ENCODE assay signal across 26 cellular contexts in genomic region chr20:17706632-17707031, GRCh38. TPM values are rescaled to one million over a fixed set of nuclear protein-coding genes. Genes with fewer than 3 reads are reported as not detected.
DNase-seq lines count a peak whose midpoint lies in the region; ATAC-seq and TF ChIP-seq lines count a peak whose summit lies in the region.
"Had no signal": no experiment of that assay in that cellular context is flagged by ENCODE, and none has a peak within 500 bp of the region (broad histone marks: within the 10 kb centered on the region; RNA-seq: fewer than 3 reads in every experiment).

No MANE protein-coding gene starts in this region.

- no peak for ATAC-seq in effector memory CD8-positive, alpha-beta T cell (replicated peaks)
- ATAC-seq in GM19328 (IDR thresholded peaks at IDR 0.05; ENCODE audit: unreplicated experiment) (no peak), natural killer cell (no peak)
- ATAC-seq: A549 had no signal

- POLR2A ChIA-PET in Caco-2 (lab: Charles Lee) = no interaction called here

- no TSS peak for BruUV-seq in Caco-2 (replicated peaks; lab: Mats Ljungman, UMichigan)

- no peaks in the 10 kb centered on the region for H4K20me1 ChIP-seq in neural progenitor cell (ENCODE audit: low read depth)
- H4K20me1 ChIP-seq: BLaER1 treated with 17β-estradiol and CSF1 and Interleukin-3, amounts not matched to agents 10 nM and 100 nM had no signal

- H3K9ac ChIP-seq in neural progenitor cell = no peak overlapping the region
- H3K9ac ChIP-seq: BLaER1 treated with 17β-estradiol and CSF1 and Interleukin-3, amounts not matched to agents 10 nM and 100 nM; GM23248 had no signal

- H3F3A ChIP-seq in neural progenitor cell (ENCODE audit: low read depth) = no peaks in the 10 kb centered on the region

- H3K9me3 ChIP-seq in Caco-2 = no peaks in the 10 kb centered on the region
- H3K9me3 ChIP-seq in neural progenitor cell (ENCODE audit: low read depth) = no peaks in the 10 kb centered on the region
- no peaks in the 10 kb centered on the region for H3K9me3 ChIP-seq in thyroid gland
- no peaks in the 10 kb centered on the region for H3K9me3 ChIP-seq in vagina
- H3K9me3 ChIP-seq: A549; BE2C; BLaER1 treated with 17β-estradiol and CSF1 and Interleukin-3, amounts not matched to agents 10 nM and 100 nM had no signal

- peaks cover 80% of the 10 kb centered on the region for H3K4me1 ChIP-seq in Caco-2
- peaks cover 15% of the 10 kb centered on the region for H3K4me1 ChIP-seq in neural progenitor cell
- peaks cover 42 to 52% of the 10 kb centered on the region in 2 donors for H3K4me1 ChIP-seq in thyroid gland
- peaks cover 29% of the 10 kb centered on the region for H3K4me1 ChIP-seq in vagina
- H3K4me1 ChIP-seq: BE2C had no signal

- DNase-seq in Caco-2 = no peak
- DNase-seq in effector memory CD8-positive, alpha-beta T cell = no peak
- DNase-seq in neural progenitor cell (ENCODE audit: low spot score) = no peak
- no peak for DNase-seq in thyroid gland
- no peak for DNase-seq in vagina (ENCODE audit: extremely low spot score in 2 of 2)
- no peak for DNase-seq in natural killer cell
- DNase-seq: 8988T; ACHN; AML-193; BE2C; Calu3; CD4-positive, alpha-beta T cell; CD8-positive, alpha-beta memory T cell; DMS53; DMS79 treated with DMSO at 0.1 percent for 48 hours; GF-D8; GM23248; H7; HCEC 1CT had no signal

- H2AFZ ChIP-seq in neural progenitor cell (replicated peaks) = no peak overlapping the region
- H2AFZ ChIP-seq: GM23248 had no signal

- WGBS in thyroid gland, 2 donors = 85 to 95% methylated on average over 3 of the region's 3 CpGs

- no peaks in the 10 kb centered on the region for H3K27me3 Mint-ChIP-seq in Caco-2 (ENCODE audit: insufficient read depth, unreplicated experiment)
- peaks cover 0 to 19% of the 10 kb centered on the region in 2 donors for H3K27me3 Mint-ChIP-seq in effector memory CD8-positive, alpha-beta T cell
- peaks cover 22% of the 10 kb centered on the region for H3K27me3 Mint-ChIP-seq in neural progenitor cell (ENCODE audit: insufficient read depth, low read depth)
- H3K27me3 Mint-ChIP-seq in natural killer cell (ENCODE audit: low read depth in 2 of 2) = no peaks in the 10 kb centered on the region
- H3K27me3 Mint-ChIP-seq: CD4-positive, alpha-beta T cell had no signal

- H3K36me3 Mint-ChIP-seq in Caco-2 (ENCODE audit: insufficient read depth, unreplicated experiment) = peaks cover 22% of the 10 kb centered on the region
- H3K36me3 Mint-ChIP-seq in effector memory CD8-positive, alpha-beta T cell (ENCODE audit: insufficient read depth) = no peaks in the 10 kb centered on the region
- no peaks in the 10 kb centered on the region for H3K36me3 Mint-ChIP-seq in neural progenitor cell
- no peaks in the 10 kb centered on the region for H3K36me3 Mint-ChIP-seq in natural killer cell
- H3K36me3 Mint-ChIP-seq: CD14-positive monocyte; CD8-positive, alpha-beta memory T cell had no signal

- H3K9me3 Mint-ChIP-seq in Caco-2 (ENCODE audit: unreplicated experiment) (no peaks in the 10 kb centered on the region), neural progenitor cell (no peaks in the 10 kb centered on the region), natural killer cell (no peaks in the 10 kb centered on the region)
- H3K9me3 Mint-ChIP-seq in effector memory CD8-positive, alpha-beta T cell = no peaks in the 10 kb centered on the region
- H3K9me3 Mint-ChIP-seq: CD4-positive, alpha-beta T cell; CD8-positive, alpha-beta memory T cell had no signal

- no peaks in the 10 kb centered on the region for H3K79me2 ChIP-seq in neural progenitor cell (ENCODE audit: low read depth)

- CTCF ChIA-PET in Caco-2 (lab: Charles Lee) = interaction anchor here (0.6 to 0.9 kb wide), 2 partner anchors 16 to 24 kb away, joined by 3 read pairs; no protein-coding TSS in a partner anchor

- H3K4me1 Mint-ChIP-seq in Caco-2 (ENCODE audit: low read depth, unreplicated experiment) (peaks cover 54% of the 10 kb centered on the region), neural progenitor cell (peaks cover 20% of the 10 kb centered on the region), natural killer cell (no peaks in the 10 kb centered on the region)
- H3K4me1 Mint-ChIP-seq in effector memory CD8-positive, alpha-beta T cell (ENCODE audit: low read depth in 2 of 2) = no peaks in the 10 kb centered on the region
- H3K4me1 Mint-ChIP-seq: CD14-positive monocyte; CD8-positive, alpha-beta memory T cell had no signal

- peak overlapping the region; percentile 90 for H3K27ac Mint-ChIP-seq in Caco-2 (ENCODE audit: unreplicated experiment)
- H3K27ac Mint-ChIP-seq in effector memory CD8-positive, alpha-beta T cell = peak overlapping the region; percentile 42 to 77
- no peak overlapping the region for H3K27ac Mint-ChIP-seq in neural progenitor cell
- no peak overlapping the region for H3K27ac Mint-ChIP-seq in natural killer cell
- H3K27ac Mint-ChIP-seq: CD4-positive, alpha-beta T cell; CD8-positive, alpha-beta memory T cell had no signal

- H3K4me3 ChIP-seq in Caco-2 (ENCODE audit: low read depth, low read length) (no peak overlapping the region), neural progenitor cell (no peak overlapping the region), thyroid gland (replicated peaks in 1 of 3) (no peak overlapping the region), vagina (no peak overlapping the region)
- H3K4me3 ChIP-seq: A549; BLaER1 treated with 17β-estradiol and CSF1 and Interleukin-3, amounts not matched to agents 10 nM and 100 nM; GM23248 had no signal

- H3K27ac ChIP-seq in neural progenitor cell = no peak overlapping the region
- peak overlapping the region; percentile 76 to 84 (median 79) for H3K27ac ChIP-seq in thyroid gland
- no peak overlapping the region for H3K27ac ChIP-seq in vagina
- H3K27ac ChIP-seq: A549; BLaER1 treated with 17β-estradiol and CSF1 and Interleukin-3, amounts not matched to agents 10 nM and 100 nM; GM23248 had no signal

- no peak for TF ChIP-seq CTCF in Caco-2 (IDR thresholded peaks at IDR 0.05; ENCODE audit: insufficient read depth in 1 of 2, low read depth in 1 of 2, low read length in 1 of 2, severe bottlenecking in 1 of 2, unreplicated experiment in 1 of 2)
- TF ChIP-seq CTCF in neural progenitor cell (IDR thresholded peaks at IDR 0.05) = no peak
- no peak for TF ChIP-seq CTCF in thyroid gland (IDR thresholded peaks at IDR 0.05)
- no peak for TF ChIP-seq CTCF in vagina (IDR thresholded peaks at IDR 0.05)
- no peak for TF ChIP-seq CTCF in natural killer cell (IDR thresholded peaks at IDR 0.05)

- H3K4me3 Mint-ChIP-seq in Caco-2 (ENCODE audit: unreplicated experiment) = peak overlapping the region; percentile 8
- H3K4me3 Mint-ChIP-seq in effector memory CD8-positive, alpha-beta T cell = no peak overlapping the region
- peak overlapping the region; percentile 59 for H3K4me3 Mint-ChIP-seq in neural progenitor cell
- no peak overlapping the region for H3K4me3 Mint-ChIP-seq in natural killer cell
- H3K4me3 Mint-ChIP-seq: CD14-positive monocyte; CD4-positive, alpha-beta T cell; CD8-positive, alpha-beta memory T cell had no signal

- H3K4me2 ChIP-seq in neural progenitor cell = no peak overlapping the region
- H3K4me2 ChIP-seq: A549; BLaER1 treated with 17β-estradiol and CSF1 and Interleukin-3, amounts not matched to agents 10 nM and 100 nM had no signal

- H3K27me3 ChIP-seq in Caco-2 (replicated peaks; ENCODE audit: control insufficient read depth, insufficient read depth, low read length) (no peaks in the 10 kb centered on the region), neural progenitor cell (no peaks in the 10 kb centered on the region), thyroid gland (no peaks in the 10 kb centered on the region), vagina (no peaks in the 10 kb centered on the region)
- H3K27me3 ChIP-seq: BE2C; BLaER1 treated with 17β-estradiol and CSF1 and Interleukin-3, amounts not matched to agents 10 nM and 100 nM had no signal

- TF ChIP-seq POLR2A in thyroid gland (IDR thresholded peaks at IDR 0.05) = no peak
- TF ChIP-seq POLR2A in vagina (IDR thresholded peaks at IDR 0.05) = no peak

- no peaks in the 10 kb centered on the region for H3K36me3 ChIP-seq in Caco-2 (ENCODE audit: control insufficient read depth, insufficient read depth, low read length)
- H3K36me3 ChIP-seq in neural progenitor cell = no peaks in the 10 kb centered on the region
- no peaks in the 10 kb centered on the region for H3K36me3 ChIP-seq in thyroid gland
- no peaks in the 10 kb centered on the region for H3K36me3 ChIP-seq in vagina
- H3K36me3 ChIP-seq: BE2C; BLaER1 treated with 17β-estradiol and CSF1 and Interleukin-3, amounts not matched to agents 10 nM and 100 nM had no signal

- intact Hi-C loops in Caco-2 (cut with micrococcal nuclease; ENCODE audit: unreplicated experiment) (no loop called here), thyroid gland (cut with DNase I) (no loop called here), vagina (cut with DNase I) (no loop called here), natural killer cell (cut with micrococcal nuclease) (no loop called here)

RNA-seq across cellular contexts. Expression of gene BANF2, which starts 6.9 kb away (rescaled TPM):
- total RNA-seq in Caco-2 (2022) (2.1 and 3.0 TPM in 2 replicates), neural progenitor cell (ENCODE audit: low replicate concordance) (not detected in 2 replicates), thyroid gland (10 to 100 TPM in 1 of 4 donors, not detected in 3; 15.2 TPM), vagina (not detected), natural killer cell (not detected)
- total RNA-seq: Calu3; CD4-positive, alpha-beta T cell; CD8-positive, alpha-beta memory T cell; Daoy; G401; GM23248; H1; H7 had no signal

RNA-seq across cellular contexts. Expression of gene RRBP1, which starts 24.6 kb away (rescaled TPM):
- total RNA-seq in Caco-2 (2022) = 665 and 758 TPM in 2 replicates
- total RNA-seq in neural progenitor cell (ENCODE audit: low replicate concordance) = 18.2 and 35.2 TPM in 2 replicates
- 100 to 1,000 TPM; 149 to 287 (median 221) TPM for total RNA-seq in thyroid gland
- total RNA-seq in vagina = 79.8 TPM
- 10 to 100 TPM; 88.3 to 95.4 (median 90.1) TPM for total RNA-seq in natural killer cell

Comparison
In these comparisons a context has a peak if more than half of its experiments do, and no peak if none do; other contexts are left out.
1. H3K27ac Mint-ChIP-seq: peak in Caco-2 (single experiment) and effector memory CD8-positive, alpha-beta T cell (2 of 2); none in neural progenitor cell (single experiment) and natural killer cell (0 of 2).
2. H3K4me3 Mint-ChIP-seq: peak in Caco-2 (single experiment) and neural progenitor cell (single experiment); none in effector memory CD8-positive, alpha-beta T cell (0 of 2) and natural killer cell (single experiment).
3. H3K27ac ChIP-seq: peak in thyroid gland (3 of 3); none in neural progenitor cell (single experiment) and vagina (single experiment).